Comparison of ENCODE assay signal across 24 cellular contexts in genomic region chr20:47117325-47117724, GRCh38.
DNase-seq lines count a peak whose midpoint lies in the region; ATAC-seq and TF ChIP-seq lines count a peak whose summit lies in the region.
"Had no signal": no experiment of that assay in that cellular context is flagged by ENCODE, and none has a peak within 500 bp of the region (broad histone marks: within the 10 kb centered on the region; RNA-seq: fewer than 3 reads in every experiment).

No MANE protein-coding gene starts in this region.

- no peak overlapping the region for H3K4ac ChIP-seq in mesenchymal stem cell (ENCODE audit: low read depth in 1 of 2, low read length in 2 of 2)

- H2BK5ac ChIP-seq in mesenchymal stem cell (ENCODE audit: low read depth, low read length, poor library complexity, severe bottlenecking), result no peak overlapping the region

- H2AFZ ChIP-seq in mesenchymal stem cell (ENCODE audit: low read depth, low read length), result no peak overlapping the region

- peak overlapping the region; percentile 25; the same call in 1 of the 2 replicates for H3K27ac ChIP-seq in C4-2B
- H3K27ac ChIP-seq in ascending aorta, result peak overlapping the region; percentile 74 to 82
- no peak overlapping the region for H3K27ac ChIP-seq in mesenchymal stem cell (ENCODE audit: low read length, poor library complexity, severe bottlenecking)
- H3K27ac ChIP-seq in skeletal muscle tissue (ENCODE audit: low read depth, low read length), result peak overlapping the region; percentile 47
- H3K27ac ChIP-seq: Peyer's patch had no signal

- no peak overlapping the region for H4K91ac ChIP-seq in mesenchymal stem cell (ENCODE audit: low read length)

- TF ChIP-seq CTCF in C4-2B (conservative IDR thresholded peaks at IDR 0.05), result no peak
- TF ChIP-seq CTCF in ascending aorta (IDR thresholded peaks at IDR 0.05), result no peak

- peak overlapping the region; percentile 28 for H4K8ac ChIP-seq in mesenchymal stem cell (ENCODE audit: low read length)

- intact Hi-C loops in ascending aorta (cut with DNase I), result no loop called here

- H3K23ac ChIP-seq in mesenchymal stem cell (ENCODE audit: low read length in 2 of 2), result no peak overlapping the region

- H3K79me1 ChIP-seq in mesenchymal stem cell (replicated peaks; ENCODE audit: low read length, poor library complexity, severe bottlenecking), result no peaks in the 10 kb centered on the region

- no peak overlapping the region for H3K4me2 ChIP-seq in mesenchymal stem cell (ENCODE audit: low read length, poor library complexity, severe bottlenecking)

- no peak overlapping the region for H3K14ac ChIP-seq in mesenchymal stem cell (ENCODE audit: low read length in 2 of 2)

- H3K18ac ChIP-seq in mesenchymal stem cell (ENCODE audit: low read depth in 1 of 2, low read length in 2 of 2), result no peak overlapping the region

- DNase-seq in ascending aorta (ENCODE audit: low spot score in 2 of 2) (no peak), mesenchymal stem cell (no peak), NCI-H446 treated with DMSO at 0.1 percent for 48 hours (lab: John Stamatoyannopoulos, UW) (no peak), left lobe of liver (ENCODE audit: low spot score) (no peak), NCI-H82 treated with DMSO at 0.1 percent for 48 hours (lab: John Stamatoyannopoulos, UW; ENCODE audit: unreplicated experiment) (no peak), DMS 273 treated with DMSO at 0.1 percent for 48 hours (lab: John Stamatoyannopoulos, UW) (no peak)
- DNase-seq: activated CD4-positive, alpha-beta T cell treated with anti-CD3 and anti-CD28 coated beads, Interleukin-2, amount 10 ng/mL, durations not matched to agents 7 days and 5 days; activated CD8-positive, alpha-beta memory T cell treated with anti-CD3 and anti-CD28 coated beads, Interleukin-2, amount 10 ng/mL, durations not matched to agents 7 days and 5 days; body of pancreas; Caco-2; head of caudate nucleus; left ventricle myocardium superior; NCI-H1105; NCI-H2081; NCI-H446; Peyer's patch; stimulated activated CD4-positive, alpha-beta T cell treated with anti-CD3 and anti-CD28 coated beads, Interleukin-1b, Interleukin-23, amount 100 ng/mL, for 48 hours; T-helper 2 cell; thyroid gland had no signal

- H2BK120ac ChIP-seq in mesenchymal stem cell (ENCODE audit: low read depth, low read length), result no peak overlapping the region

- ATAC-seq in left lobe of liver, result no peak
- ATAC-seq: activated CD8-positive, alpha-beta memory T cell treated with anti-CD3 and anti-CD28 coated beads, Interleukin-2, amount 10 ng/mL, durations not matched to agents 7 days and 5 days; body of pancreas; left ventricle myocardium superior; natural killer cell treated with Interleukin-12 subunit alpha and Interleukin-12 subunit beta and Interleukin-15 and Interleukin-18, amount 100 ng/mL, for 72 hours; stimulated activated memory B cell treated with anti-CD40 and anti-IgM and Interleukin-4, amounts not matched to agents 10 μg/mL and 1 μg/mL and 100 μg/mL, for 72 hours had no signal

- H3K36me3 ChIP-seq in ascending aorta, result no peaks in the 10 kb centered on the region
- H3K36me3 ChIP-seq in mesenchymal stem cell (ENCODE audit: control insufficient read depth in 1 of 2, insufficient read depth in 2 of 2, low read depth in 1 of 2, low read length in 2 of 2), result no peaks in the 10 kb centered on the region
- H3K36me3 ChIP-seq in skeletal muscle tissue (ENCODE audit: control insufficient read depth in 3 of 3, insufficient read depth in 3 of 3, low read length in 3 of 3), result no peaks in the 10 kb centered on the region
- H3K36me3 ChIP-seq: Peyer's patch, thyroid gland had no signal

- H3K9me3 ChIP-seq in ascending aorta (no peaks in the 10 kb centered on the region), mesenchymal stem cell (ENCODE audit: control insufficient read depth, low read length) (no peaks in the 10 kb centered on the region), skeletal muscle tissue (ENCODE audit: control insufficient read depth in 3 of 3, low read length in 3 of 3) (no peaks in the 10 kb centered on the region)
- H3K9me3 ChIP-seq: body of pancreas, Peyer's patch, thyroid gland had no signal

- H2BK15ac ChIP-seq in mesenchymal stem cell (ENCODE audit: low read depth, poor library complexity, severe bottlenecking), result no peak overlapping the region

- H3K9ac ChIP-seq in mesenchymal stem cell (ENCODE audit: low read length) (peak overlapping the region; percentile 47), skeletal muscle tissue (ENCODE audit: low read depth in 1 of 3, low read length in 3 of 3) (peak overlapping the region in 1 of 3 donors; percentile 16)

- no peaks in the 10 kb centered on the region for H3K27me3 ChIP-seq in ascending aorta
- peaks cover 0 to 4% of the 10 kb centered on the region in 2 experiments for H3K27me3 ChIP-seq in mesenchymal stem cell (ENCODE audit: control insufficient read depth in 1 of 2, insufficient read depth in 1 of 2, low read length in 2 of 2)
- peaks cover 0 to 8% (median 0%) of the 10 kb centered on the region in 3 donors for H3K27me3 ChIP-seq in skeletal muscle tissue (ENCODE audit: control insufficient read depth in 3 of 3, insufficient read depth in 3 of 3, low read length in 3 of 3)
- H3K27me3 ChIP-seq: body of pancreas, Peyer's patch, thyroid gland had no signal

- H2AK5ac ChIP-seq in mesenchymal stem cell (ENCODE audit: low read length, severe bottlenecking), result no peak overlapping the region

- 86% methylated on average over 15 of the region's 15 CpGs for WGBS in mesenchymal stem cell

- H2BK12ac ChIP-seq in mesenchymal stem cell (ENCODE audit: low read length in 2 of 2), result no peak overlapping the region

- H3K4me1 ChIP-seq in ascending aorta, result peaks cover 3 to 11% of the 10 kb centered on the region in 2 donors
- no peaks in the 10 kb centered on the region for H3K4me1 ChIP-seq in mesenchymal stem cell (ENCODE audit: control insufficient read depth, insufficient read depth, low read depth, low read length)
- peaks cover 0 to 7% (median 3%) of the 10 kb centered on the region in 3 donors for H3K4me1 ChIP-seq in skeletal muscle tissue (ENCODE audit: control insufficient read depth in 3 of 3, insufficient read depth in 3 of 3, low read length in 3 of 3)
- H3K4me1 ChIP-seq: body of pancreas, Caco-2, Peyer's patch, thyroid gland had no signal

- peak overlapping the region in 1 of 2 donors; percentile 2 for H3K4me3 ChIP-seq in ascending aorta
- H3K4me3 ChIP-seq in mesenchymal stem cell (ENCODE audit: insufficient read depth in 1 of 2, low read depth in 1 of 2, low read length in 2 of 2), result no peak overlapping the region
- no peak overlapping the region for H3K4me3 ChIP-seq in skeletal muscle tissue (ENCODE audit: low read length in 3 of 3)
- H3K4me3 ChIP-seq: body of pancreas, Peyer's patch, skin epidermis, thyroid gland had no signal
